In the genomic region with DNA sequence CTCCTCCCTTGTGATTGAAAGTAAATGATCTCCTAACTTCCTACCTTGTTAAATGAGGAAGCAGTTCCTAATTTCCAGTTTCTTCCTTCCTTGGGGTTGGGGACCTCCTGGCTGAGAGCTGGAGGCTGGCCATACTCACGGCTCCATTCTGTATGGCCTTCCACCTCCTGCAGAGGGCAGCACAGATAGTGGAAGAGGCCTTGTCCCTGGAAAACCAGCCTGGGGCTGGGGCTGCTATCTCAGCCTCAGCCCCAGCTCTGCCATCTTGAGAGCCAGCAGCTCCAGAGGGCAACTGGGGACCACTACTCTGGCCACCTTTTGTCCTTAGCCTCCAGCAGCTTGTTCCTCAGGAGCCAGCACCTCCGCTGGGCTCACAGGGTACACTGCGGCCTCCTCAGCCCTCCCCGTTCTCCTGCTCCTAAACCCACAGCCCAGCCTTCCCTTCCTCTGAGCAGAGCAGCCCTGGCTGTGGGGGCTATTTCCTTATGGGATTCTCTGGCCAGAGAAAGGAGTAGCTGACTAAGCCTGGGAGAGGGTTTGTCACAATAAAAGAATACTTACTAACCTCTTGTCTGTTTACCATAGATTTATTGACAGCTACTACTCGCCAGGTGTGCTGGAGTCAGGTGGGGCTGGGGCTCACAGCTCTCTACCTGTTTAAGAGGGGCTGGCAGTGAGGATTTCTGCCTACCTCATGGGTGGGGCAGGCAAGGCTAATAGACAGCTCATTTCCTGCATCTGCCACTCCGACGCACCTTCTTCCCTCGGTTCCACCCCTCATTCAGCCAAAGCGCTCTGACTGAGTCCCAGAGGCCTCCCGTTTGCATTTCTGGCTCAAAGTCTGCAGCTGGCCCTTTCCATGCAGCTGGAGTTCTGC, we compare ENCODE assay signal across 8 cellular contexts. TPM values are rescaled to one million over a fixed set of nuclear protein-coding genes. Genes with fewer than 3 reads are reported as not detected.
DNase-seq lines count a peak whose midpoint lies in the region; ATAC-seq and TF ChIP-seq lines count a peak whose summit lies in the region.

No MANE protein-coding gene starts in this region.

- ATAC-seq in CD4-positive, alpha-beta T cell (ENCODE audit: poor library complexity), result peak; percentile 96
- no peak for ATAC-seq in GM21367 (IDR thresholded peaks at IDR 0.05; ENCODE audit: unreplicated experiment)

- peak; percentile 85 for TF ChIP-seq CTCF in CD4-positive, alpha-beta T cell (IDR thresholded peaks at IDR 0.05)
- peak; percentile 93 for TF ChIP-seq CTCF in HFF-Myc (IDR thresholded peaks at IDR 0.05; ENCODE audit: low read depth, low read length, missing control alignments)

- no peaks in the 10 kb centered on the region for H3K27me3 ChIP-seq in CD4-positive, alpha-beta T cell (ENCODE audit: control insufficient read depth, insufficient read depth, low read length)

- peaks cover 33% of the 10 kb centered on the region for H3K36me3 Mint-ChIP-seq in CD4-positive, alpha-beta T cell (ENCODE audit: low read depth)
- H3K36me3 Mint-ChIP-seq in activated CD4-positive, alpha-beta memory T cell treated with anti-CD3 and anti-CD28 coated beads for 36 hours, result peaks cover 10% of the 10 kb centered on the region

- intact Hi-C loops in CD4-positive, alpha-beta T cell (cut with DNase I, micrococcal nuclease), result loop anchor here (1.0 kb wide), 3 partner anchors 74 to 198 kb away; no protein-coding TSS in a partner anchor
- intact Hi-C loops in activated CD4-positive, alpha-beta memory T cell treated with anti-CD3 and anti-CD28 coated beads for 36 hours (cut with micrococcal nuclease), result loop anchor here (1.0 kb wide), 1 partner anchor 197 kb away; no protein-coding TSS in a partner anchor

- H3K4me1 Mint-ChIP-seq in CD4-positive, alpha-beta T cell (ENCODE audit: low read depth), result peaks cover 13% of the 10 kb centered on the region
- peaks cover 14% of the 10 kb centered on the region for H3K4me1 Mint-ChIP-seq in activated CD4-positive, alpha-beta memory T cell treated with anti-CD3 and anti-CD28 coated beads for 36 hours (ENCODE audit: low read depth)

- no peak overlapping the region for H3K27ac ChIP-seq in CD4-positive, alpha-beta T cell (ENCODE audit: low read depth, low read length)

- H3K9me3 Mint-ChIP-seq in CD4-positive, alpha-beta T cell, result no peaks in the 10 kb centered on the region
- H3K9me3 Mint-ChIP-seq in activated CD4-positive, alpha-beta memory T cell treated with anti-CD3 and anti-CD28 coated beads for 36 hours, result no peaks in the 10 kb centered on the region

- CTCF ChIA-PET in CD4-positive, alpha-beta T cell (lab: Charles Lee), result interaction anchor here (0.6 to 3.8 kb wide), 25 partner anchors 9 to 197 kb away, joined by 3 to 22 read pairs (median 6); a partner anchor contains a TSS
- CTCF ChIA-PET in activated CD4-positive, alpha-beta memory T cell treated with anti-CD3 and anti-CD28 coated beads for 36 hours (lab: Charles Lee), result interaction anchor here (0.6 to 3.1 kb wide), 57 partner anchors 9 to 208 kb away, joined by 3 to 65 read pairs (median 5); a partner anchor contains a TSS

- peak; percentile 33 to 62 (median 46) for DNase-seq in CD4-positive, alpha-beta T cell
- DNase-seq in HFF-Myc (ENCODE audit: extremely low read depth, low read depth) (no peak), NCI-H774 (lab: John Stamatoyannopoulos, UW) (peak; percentile 71), midbrain (lab: John Stamatoyannopoulos, UW) (peak; percentile 50)
- peak; percentile 74 for DNase-seq in activated CD4-positive, alpha-beta memory T cell treated with anti-CD3 and anti-CD28 coated beads for 36 hours
- DNase-seq in effector CD8-positive, alpha-beta T cell (lab: John Stamatoyannopoulos, UW), result peak; percentile 31
- peak; percentile 40 for DNase-seq in stimulated activated naive CD4-positive, alpha-beta T cell treated with Interleukin-2 at 50 U/mL for 16 hours (lab: John Stamatoyannopoulos, UW)

- POLR2A ChIA-PET in CD4-positive, alpha-beta T cell (lab: Charles Lee), result interaction anchor here (0.5 to 3.0 kb wide), 21 partner anchors 10 to 178 kb away, joined by 3 to 20 read pairs (median 5); a partner anchor contains a TSS
- POLR2A ChIA-PET in activated CD4-positive, alpha-beta memory T cell treated with anti-CD3 and anti-CD28 coated beads for 36 hours (lab: Charles Lee), result interaction anchor here (1.1 to 1.6 kb wide), 5 partner anchors 10 to 178 kb away, joined by 3 to 19 read pairs (median 5); a partner anchor contains a TSS

- H3K27ac Mint-ChIP-seq in CD4-positive, alpha-beta T cell, result peak overlapping the region; percentile 62
- H3K27ac Mint-ChIP-seq in activated CD4-positive, alpha-beta memory T cell treated with anti-CD3 and anti-CD28 coated beads for 36 hours, result peak overlapping the region; percentile 8

- no peak overlapping the region for H3K4me3 Mint-ChIP-seq in CD4-positive, alpha-beta T cell
- no peak overlapping the region for H3K4me3 Mint-ChIP-seq in activated CD4-positive, alpha-beta memory T cell treated with anti-CD3 and anti-CD28 coated beads for 36 hours

- no peaks in the 10 kb centered on the region for H3K9me3 ChIP-seq in CD4-positive, alpha-beta T cell (ENCODE audit: control insufficient read depth, low read length)

- no peaks in the 10 kb centered on the region for H3K27me3 Mint-ChIP-seq in CD4-positive, alpha-beta T cell
- no peaks in the 10 kb centered on the region for H3K27me3 Mint-ChIP-seq in activated CD4-positive, alpha-beta memory T cell treated with anti-CD3 and anti-CD28 coated beads for 36 hours

- H3K4me3 ChIP-seq in HFF-Myc (replicated peaks; ENCODE audit: low read depth, low read length), result no peak overlapping the region

RNA-seq across cellular contexts. Expression of a gene that starts 6.3 kb away (rescaled TPM):
- 10 to 100 TPM; 11.5 to 12.8 TPM for total RNA-seq in CD4-positive, alpha-beta T cell
- total RNA-seq in activated CD4-positive, alpha-beta memory T cell treated with anti-CD3 and anti-CD28 coated beads for 36 hours, result 1 to 10 TPM; 7.8 to 9.9 TPM

RNA-seq across cellular contexts. Expression of a gene that starts 6.3 kb away (rescaled TPM):
- 100 to 1,000 TPM; 103 to 110 TPM for total RNA-seq in CD4-positive, alpha-beta T cell
- total RNA-seq in activated CD4-positive, alpha-beta memory T cell treated with anti-CD3 and anti-CD28 coated beads for 36 hours, result 100 to 1,000 TPM; 297 to 299 TPM

RNA-seq across cellular contexts. Expression of a gene that starts 7.0 kb away (rescaled TPM):
- total RNA-seq in CD4-positive, alpha-beta T cell, result under 1 TPM in 1 of 2 experiments, not detected in 1; 0.14 TPM
- not detected for total RNA-seq in activated CD4-positive, alpha-beta memory T cell treated with anti-CD3 and anti-CD28 coated beads for 36 hours

RNA-seq across cellular contexts. Expression of a gene that starts 10.4 kb away (rescaled TPM):
- 1 to 10 TPM; 2.4 to 3.2 TPM for total RNA-seq in CD4-positive, alpha-beta T cell
- total RNA-seq in activated CD4-positive, alpha-beta memory T cell treated with anti-CD3 and anti-CD28 coated beads for 36 hours, result 1 to 10 TPM; 4.5 to 5.2 TPM

RNA-seq across cellular contexts. Expression of a gene that starts 15.5 kb away (rescaled TPM):
- total RNA-seq in CD4-positive, alpha-beta T cell, result 1 to 10 TPM; 4.0 to 5.7 TPM
- 10 to 100 TPM; 13.4 to 14.8 TPM for total RNA-seq in activated CD4-positive, alpha-beta memory T cell treated with anti-CD3 and anti-CD28 coated beads for 36 hours
